Comparison of ENCODE assay signal across 9 cellular contexts in genomic region chr12:116538076-116538591, GRCh38. TPM values are rescaled to one million over a fixed set of nuclear protein-coding genes. Genes with fewer than 3 reads are reported as not detected.
DNase-seq lines count a peak whose midpoint lies in the region; ATAC-seq and TF ChIP-seq lines count a peak whose summit lies in the region.
"Had no signal": no experiment of that assay in that cellular context is flagged by ENCODE, and none has a peak within 500 bp of the region (broad histone marks: within the 10 kb centered on the region; RNA-seq: fewer than 3 reads in every experiment).

No MANE protein-coding gene starts in this region.

- POLR2A ChIA-PET in RWPE1 (lab: Yijun Ruan, JAX; ENCODE audit: low non-redundant PET), result no interaction called here
- POLR2A ChIA-PET in activated CD4-positive, alpha-beta T cell treated with anti-CD3 and anti-CD28 coated beads, Interleukin-2, amount 10 ng/mL, durations not matched to agents 7 days and 5 days (lab: Charles Lee), result no interaction called here

- 94% methylated on average over 1 of the region's 1 CpG for WGBS in mammary epithelial cell (ENCODE audit: low coverage, missing lambda C conversion rate)
- 18 to 20% methylated on average over 1 of the region's 1 CpG for WGBS in transverse colon (ENCODE audit: low coverage in 1 of 2), 2 donors

- H3K27me3 Mint-ChIP-seq in activated CD4-positive, alpha-beta T cell treated with anti-CD3 and anti-CD28 coated beads, Interleukin-2, amount 10 ng/mL, durations not matched to agents 7 days and 5 days, result no peaks in the 10 kb centered on the region

- no peak for TF ChIP-seq CTCF in breast epithelium (IDR thresholded peaks at IDR 0.05)
- no peak for TF ChIP-seq CTCF in mammary epithelial cell (conservative IDR thresholded peaks at IDR 0.05 in 1 of 2, IDR thresholded peaks at IDR 0.05 in 1 of 2; ENCODE audit: extremely low read depth in 1 of 2, insufficient read depth in 1 of 2, low read depth in 1 of 2, low read length in 2 of 2)
- no peak for TF ChIP-seq CTCF in RWPE1 (conservative IDR thresholded peaks at IDR 0.05; ENCODE audit: low read depth)
- no peak for TF ChIP-seq CTCF in transverse colon (IDR thresholded peaks at IDR 0.05)

- peak; percentile 60 for ATAC-seq in HG02870 (IDR thresholded peaks at IDR 0.05; ENCODE audit: unreplicated experiment)

- H3K9me3 ChIP-seq in breast epithelium, result no peaks in the 10 kb centered on the region
- no peaks in the 10 kb centered on the region for H3K9me3 ChIP-seq in mammary epithelial cell (replicated peaks; ENCODE audit: insufficient read depth, low read length)
- no peaks in the 10 kb centered on the region for H3K9me3 ChIP-seq in transverse colon

- peaks cover 31% of the 10 kb centered on the region for H3K4me1 Mint-ChIP-seq in activated CD4-positive, alpha-beta T cell treated with anti-CD3 and anti-CD28 coated beads, Interleukin-2, amount 10 ng/mL, durations not matched to agents 7 days and 5 days

- H3K9me3 Mint-ChIP-seq in activated CD4-positive, alpha-beta T cell treated with anti-CD3 and anti-CD28 coated beads, Interleukin-2, amount 10 ng/mL, durations not matched to agents 7 days and 5 days, result no peaks in the 10 kb centered on the region

- H3K27ac Mint-ChIP-seq in activated CD4-positive, alpha-beta T cell treated with anti-CD3 and anti-CD28 coated beads, Interleukin-2, amount 10 ng/mL, durations not matched to agents 7 days and 5 days, result no peak overlapping the region

- TF ChIP-seq POLR2A in breast epithelium (IDR thresholded peaks at IDR 0.05) (no peak), transverse colon (IDR thresholded peaks at IDR 0.05) (no peak)

- DNase-seq in breast epithelium (ENCODE audit: low spot score in 2 of 2) (no peak), mammary epithelial cell (no peak), RWPE1 (ENCODE audit: low spot score) (no peak), transverse colon (no peak), Kasumi-1 (lab: John Stamatoyannopoulos, UW) (no peak), DMS79 treated with DMSO at 0.1 percent for 48 hours (lab: John Stamatoyannopoulos, UW) (no peak)
- no peak for DNase-seq in activated CD4-positive, alpha-beta T cell treated with anti-CD3 and anti-CD28 coated beads, Interleukin-2, amount 10 ng/mL, durations not matched to agents 7 days and 5 days
- DNase-seq: cerebellar nuclear complex had no signal

- in situ Hi-C loops in mammary epithelial cell (cut with MboI; ENCODE audit: low sequenced_read_pairs in 2 of 2), result no loop called here
- in situ Hi-C loops in transverse colon (cut with MboI; ENCODE audit: low pct_ligation_motif_present in 1 of 4, low pct_unique_long_range_greater_than_20kb in 1 of 4, low sequenced_read_pairs in 3 of 4), result no loop called here

- no peaks in the 10 kb centered on the region for H3K36me3 Mint-ChIP-seq in activated CD4-positive, alpha-beta T cell treated with anti-CD3 and anti-CD28 coated beads, Interleukin-2, amount 10 ng/mL, durations not matched to agents 7 days and 5 days (ENCODE audit: low read depth)

- CTCF ChIA-PET in mammary epithelial cell (lab: Charles Lee; ENCODE audit: low non-redundant PET) (no interaction called here), RWPE1 (lab: Yijun Ruan, JAX) (interaction anchor here (0.6 to 0.7 kb wide), 3 partner anchors 12 to 597 kb away, joined by 3 read pairs; no protein-coding TSS in a partner anchor)
- CTCF ChIA-PET in activated CD4-positive, alpha-beta T cell treated with anti-CD3 and anti-CD28 coated beads, Interleukin-2, amount 10 ng/mL, durations not matched to agents 7 days and 5 days (lab: Charles Lee), result interaction anchor here (1.3 to 1.5 kb wide), 2 partner anchors 10 to 23 kb away, joined by 5 read pairs; no protein-coding TSS in a partner anchor

- no TSS peak for BruUV-seq in mammary epithelial cell (replicated peaks; lab: Mats Ljungman, UMichigan)

- H3K4me3 ChIP-seq in breast epithelium (no peak overlapping the region), mammary epithelial cell (replicated peaks in 1 of 3; ENCODE audit: insufficient read depth in 1 of 3, low read depth in 2 of 3, low read length in 3 of 3) (no peak overlapping the region), transverse colon (no peak overlapping the region)

- TF ChIP-seq EP300 in transverse colon (IDR thresholded peaks at IDR 0.05; ENCODE audit: low read depth), result no peak

- H3K4me1 ChIP-seq in breast epithelium, result peaks cover 6% of the 10 kb centered on the region in 2 donors
- H3K4me1 ChIP-seq in mammary epithelial cell (ENCODE audit: insufficient read depth, low read length), result peaks cover 32% of the 10 kb centered on the region
- H3K4me1 ChIP-seq in transverse colon, result peaks cover 10 to 36% (median 25%) of the 10 kb centered on the region in 4 donors

- H3K36me3 ChIP-seq in breast epithelium (no peaks in the 10 kb centered on the region), mammary epithelial cell (ENCODE audit: insufficient read depth, low read length) (no peaks in the 10 kb centered on the region), transverse colon (no peaks in the 10 kb centered on the region)

- H3K4me3 Mint-ChIP-seq in activated CD4-positive, alpha-beta T cell treated with anti-CD3 and anti-CD28 coated beads, Interleukin-2, amount 10 ng/mL, durations not matched to agents 7 days and 5 days, result no peak overlapping the region

- H2AFZ ChIP-seq in mammary epithelial cell (ENCODE audit: low read depth, low read length), result no peak overlapping the region

- H3K27me3 ChIP-seq in breast epithelium (no peaks in the 10 kb centered on the region), mammary epithelial cell (ENCODE audit: insufficient read depth, low read length) (no peaks in the 10 kb centered on the region), transverse colon (no peaks in the 10 kb centered on the region)

- no peaks in the 10 kb centered on the region for H3K79me2 ChIP-seq in mammary epithelial cell (ENCODE audit: insufficient read depth, low read length)

- no peak overlapping the region for H3K4me2 ChIP-seq in mammary epithelial cell (ENCODE audit: insufficient read depth, low read depth, low read length)

- no peak overlapping the region for H3K9ac ChIP-seq in mammary epithelial cell (ENCODE audit: insufficient read depth, low read length)

- H4K20me1 ChIP-seq in mammary epithelial cell (ENCODE audit: insufficient read depth, low read length), result no peaks in the 10 kb centered on the region

- H3K27ac ChIP-seq in breast epithelium, result peak overlapping the region; percentile 35 to 80
- no peak overlapping the region for H3K27ac ChIP-seq in mammary epithelial cell (ENCODE audit: insufficient read depth, low read depth, low read length)
- peak overlapping the region; percentile 68 for H3K27ac ChIP-seq in RWPE1
- H3K27ac ChIP-seq in transverse colon, result peak overlapping the region in 3 of 4 donors; percentile 9 to 65 (median 52)

- intact Hi-C loops in breast epithelium (cut with DNase I; ENCODE audit: low total_unique reads), result no loop called here
- intact Hi-C loops in mammary epithelial cell (cut with micrococcal nuclease), result no loop called here
- intact Hi-C loops in transverse colon (cut with DNase I; ENCODE audit: low total_unique reads), result no loop called here

- dilution Hi-C loops in mammary epithelial cell (cut with HindIII; ENCODE audit: low sequenced_read_pairs), result no loop called here

RNA-seq across cellular contexts. Expression of gene MAP1LC3B2, which starts 21.0 kb away (rescaled TPM):
- total RNA-seq in breast epithelium (1 to 10 TPM in 2 of 3 donors, under 1 TPM in 1; 0.98 to 8.5 (median 1.1) TPM), mammary epithelial cell (1 to 10 TPM; 1.5 to 2.9 TPM), transverse colon (1 to 10 TPM in 2 of 4 donors, not detected in 2; 1.1 to 2.5 TPM)
- polyA plus RNA-seq in mammary epithelial cell, result 1.2 TPM
- polyA minus RNA-seq in mammary epithelial cell, result 5.3 TPM
- 1 to 10 TPM; 1.0 to 1.5 TPM for total RNA-seq in activated CD4-positive, alpha-beta T cell treated with anti-CD3 and anti-CD28 coated beads, Interleukin-2, amount 10 ng/mL, durations not matched to agents 7 days and 5 days
